In the genomic region with DNA sequence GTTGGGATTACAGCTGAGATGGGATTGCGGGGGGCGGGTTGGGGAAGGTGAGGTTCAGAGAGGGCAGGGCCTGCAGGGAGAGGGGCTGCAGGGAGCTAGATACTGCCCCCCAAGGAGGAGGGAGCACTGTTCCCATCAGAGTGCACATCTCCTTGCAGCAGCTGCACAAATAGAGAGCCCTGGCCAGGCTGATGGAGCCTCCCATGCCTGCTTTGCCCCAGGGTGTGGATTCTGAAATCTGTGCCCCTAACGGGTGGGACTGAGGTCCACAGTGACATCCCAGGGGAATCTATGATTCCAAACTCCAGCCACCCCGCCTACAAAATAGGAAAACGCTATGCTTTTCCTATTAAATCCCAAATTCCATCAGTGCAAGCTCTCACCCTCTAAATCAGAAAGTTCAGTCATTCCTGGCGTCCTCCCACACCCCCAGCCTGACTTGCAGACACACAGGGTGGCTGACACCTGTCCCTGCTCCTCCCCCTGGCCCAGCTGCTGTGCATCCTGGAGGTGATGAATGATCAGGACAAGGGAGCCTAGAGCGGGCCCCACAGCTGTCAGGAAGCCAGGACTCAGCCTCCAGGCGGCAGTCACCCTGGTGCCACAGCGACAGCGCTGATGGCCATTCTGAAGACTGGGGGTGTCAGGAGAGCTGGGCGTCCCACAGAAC, we compare ENCODE assay signal across 16 cellular contexts.
DNase-seq lines count a peak whose midpoint lies in the region; ATAC-seq lines count a peak whose summit lies in the region.
"Had no signal": no experiment of that assay in that cellular context is flagged by ENCODE, and none has a peak within 500 bp of the region (broad histone marks: within the 10 kb centered on the region; RNA-seq: fewer than 3 reads in every experiment).

No MANE protein-coding gene starts in this region.

- peaks cover 7% of the 10 kb centered on the region for H3K36me3 Mint-ChIP-seq in stimulated activated naive CD8-positive, alpha-beta T cell treated with anti-CD3 and anti-CD28 coated beads, Interleukin-15, Interleukin-2, amounts not matched to agents 100 ng/mL and 50 ng/mL, for 24 hours (ENCODE audit: low read depth)
- H3K36me3 Mint-ChIP-seq in T-helper 2 cell treated with Interferon-gamma antibody and Interleukin-4, amounts not matched to agents 5 μg/mL and 100 μg/mL, for 36 hours (ENCODE audit: low read depth): peaks cover 39% of the 10 kb centered on the region

- no peaks in the 10 kb centered on the region for H3K27me3 Mint-ChIP-seq in stimulated activated naive CD8-positive, alpha-beta T cell treated with anti-CD3 and anti-CD28 coated beads, Interleukin-15, Interleukin-2, amounts not matched to agents 100 ng/mL and 50 ng/mL, for 24 hours
- no peaks in the 10 kb centered on the region for H3K27me3 Mint-ChIP-seq in stimulated activated naive CD8-positive, alpha-beta T cell treated with anti-CD3 and anti-CD28 coated beads, Interleukin-15, amount 100 ng/mL, for 72 hours
- H3K27me3 Mint-ChIP-seq in T-helper 2 cell treated with Interferon-gamma antibody and Interleukin-4, amounts not matched to agents 5 μg/mL and 100 μg/mL, for 36 hours (ENCODE audit: low read depth): peaks cover 5% of the 10 kb centered on the region

- peak overlapping the region; percentile 63 for H3K27ac Mint-ChIP-seq in stimulated activated naive CD8-positive, alpha-beta T cell treated with anti-CD3 and anti-CD28 coated beads, Interleukin-15, Interleukin-2, amounts not matched to agents 100 ng/mL and 50 ng/mL, for 24 hours
- H3K27ac Mint-ChIP-seq in stimulated activated naive CD8-positive, alpha-beta T cell treated with anti-CD3 and anti-CD28 coated beads, Interleukin-15, amount 100 ng/mL, for 72 hours: peak overlapping the region in 1 of 2 donors; percentile 67
- H3K27ac Mint-ChIP-seq in T-helper 2 cell treated with Interferon-gamma antibody and Interleukin-4, amounts not matched to agents 5 μg/mL and 100 μg/mL, for 36 hours: no peak overlapping the region

- H3K4me1 Mint-ChIP-seq in stimulated activated naive CD8-positive, alpha-beta T cell treated with anti-CD3 and anti-CD28 coated beads, Interleukin-15, Interleukin-2, amounts not matched to agents 100 ng/mL and 50 ng/mL, for 24 hours (ENCODE audit: low read depth): peaks cover 37% of the 10 kb centered on the region
- H3K4me1 Mint-ChIP-seq in stimulated activated naive CD8-positive, alpha-beta T cell treated with anti-CD3 and anti-CD28 coated beads, Interleukin-15, amount 100 ng/mL, for 72 hours: peaks cover 57% of the 10 kb centered on the region
- peaks cover 21% of the 10 kb centered on the region for H3K4me1 Mint-ChIP-seq in T-helper 2 cell treated with Interferon-gamma antibody and Interleukin-4, amounts not matched to agents 5 μg/mL and 100 μg/mL, for 36 hours (ENCODE audit: low read depth)

- no peak overlapping the region for H3K4me3 Mint-ChIP-seq in stimulated activated naive CD8-positive, alpha-beta T cell treated with anti-CD3 and anti-CD28 coated beads, Interleukin-15, Interleukin-2, amounts not matched to agents 100 ng/mL and 50 ng/mL, for 24 hours
- H3K4me3 Mint-ChIP-seq in stimulated activated naive CD8-positive, alpha-beta T cell treated with anti-CD3 and anti-CD28 coated beads, Interleukin-15, amount 100 ng/mL, for 72 hours: no peak overlapping the region
- no peak overlapping the region for H3K4me3 Mint-ChIP-seq in T-helper 2 cell treated with Interferon-gamma antibody and Interleukin-4, amounts not matched to agents 5 μg/mL and 100 μg/mL, for 36 hours

- DNase-seq in NCI-H1417 (lab: John Stamatoyannopoulos, UW) (peak in 2 of 3 experiments; percentile 28 to 49), NCI-H1417 treated with DMSO at 0.1 percent for 48 hours (lab: John Stamatoyannopoulos, UW) (no peak), ecto neural progenitor cell (ENCODE audit: low spot score) (peak; percentile 37)
- DNase-seq in stimulated activated naive CD8-positive, alpha-beta T cell treated with anti-CD3 and anti-CD28 coated beads, Interleukin-15, amount 100 ng/mL, for 72 hours: no peak
- DNase-seq in T-helper 2 cell treated with Interferon-gamma antibody and Interleukin-4, amounts not matched to agents 5 μg/mL and 100 μg/mL, for 36 hours (ENCODE audit: low spot score): no peak
- DNase-seq: DMS153, NCI-H1048, NCI-H1694, NCI-H2171, NCI-H446 treated with DMSO at 0.1 percent for 48 hours, NCI-H774, OCI-M1, RPMI8226 had no signal

- no peak for ATAC-seq in stimulated activated naive CD8-positive, alpha-beta T cell treated with anti-CD3 and anti-CD28 coated beads, Interleukin-15, amount 100 ng/mL, for 72 hours
- no peak for ATAC-seq in HG02973 (IDR thresholded peaks at IDR 0.05; ENCODE audit: unreplicated experiment)
- no peak for ATAC-seq in HG03196 (IDR thresholded peaks at IDR 0.05; ENCODE audit: unreplicated experiment)

- no peaks in the 10 kb centered on the region for H3K9me3 Mint-ChIP-seq in stimulated activated naive CD8-positive, alpha-beta T cell treated with anti-CD3 and anti-CD28 coated beads, Interleukin-15, Interleukin-2, amounts not matched to agents 100 ng/mL and 50 ng/mL, for 24 hours
- no peaks in the 10 kb centered on the region for H3K9me3 Mint-ChIP-seq in stimulated activated naive CD8-positive, alpha-beta T cell treated with anti-CD3 and anti-CD28 coated beads, Interleukin-15, amount 100 ng/mL, for 72 hours
- no peaks in the 10 kb centered on the region for H3K9me3 Mint-ChIP-seq in T-helper 2 cell treated with Interferon-gamma antibody and Interleukin-4, amounts not matched to agents 5 μg/mL and 100 μg/mL, for 36 hours

Comparison
In these comparisons a context has a peak if more than half of its experiments do, and no peak if none do; other contexts are left out.
1. DNase-seq: peak in NCI-H1417 (2 of 3) and ecto neural progenitor cell (single experiment); none in NCI-H1417 treated with DMSO at 0.1 percent for 48 hours (single experiment), stimulated activated naive CD8-positive, alpha-beta T cell treated with anti-CD3 and anti-CD28 coated beads, Interleukin-15, amount 100 ng/mL, for 72 hours (0 of 2) and T-helper 2 cell treated with Interferon-gamma antibody and Interleukin-4, amounts not matched to agents 5 μg/mL and 100 μg/mL, for 36 hours (single experiment).